ENCODE assay signal across 21 cellular contexts in the genomic region with DNA sequence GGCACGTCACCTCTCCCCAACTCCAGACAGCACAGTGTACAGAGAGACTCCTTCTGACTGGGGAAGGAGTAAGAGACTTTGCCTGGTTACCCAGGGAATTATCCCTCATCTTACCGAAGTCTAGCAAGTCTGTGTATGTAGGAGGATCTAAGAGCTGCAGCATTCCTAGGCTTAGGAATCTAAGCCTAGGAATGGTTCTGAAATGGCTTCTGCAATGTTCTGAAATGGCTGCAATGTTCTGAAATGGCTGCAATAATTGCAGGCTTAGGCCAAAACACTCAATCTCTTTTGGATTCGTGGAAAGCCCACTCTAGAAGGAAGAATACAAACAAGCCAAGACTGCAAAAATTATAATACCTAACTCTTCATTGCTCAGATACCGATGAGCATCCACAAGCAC.
DNase-seq lines count a peak whose midpoint lies in the region; FAIRE-seq and TF ChIP-seq lines count a peak whose summit lies in the region.
"Had no signal": no experiment of that assay in that cellular context is flagged by ENCODE, and none has a peak within 500 bp of the region (broad histone marks: within the 10 kb centered on the region; RNA-seq: fewer than 3 reads in every experiment).

No MANE protein-coding gene starts in this region.

- WGBS in H9 (ENCODE audit: extremely low coverage, insufficient read length, low lambda C conversion rate): no CpG with 5 or more reads among the region's 4 CpGs
- whole genome bisulfite sequencing in endodermal cell (ENCODE audit: insufficient coverage in 1 of 2, insufficient read length in 1 of 2), 2 experiments: 95 to 100% methylated on average over 3 to 4 of the region's 4 CpGs
- 95 to 98% (median 98%) methylated on average over 4 of the region's 4 CpGs for WGBS in small intestine, 3 donors

- FAIRE-seq in small intestine (lab: Jason Lieb, UNC): no peak
- FAIRE-seq: A549, D721Med, G401.6, GM12891, GM19239 had no signal

- H3K18ac ChIP-seq in H9 (ENCODE audit: insufficient read length, low read depth, low read length): no peak overlapping the region

- no peak overlapping the region for H2BK120ac ChIP-seq in H9 (ENCODE audit: low read depth, low read length, poor library complexity, severe bottlenecking)

- H2AK5ac ChIP-seq in H9 (ENCODE audit: insufficient read length, low read length): no peak overlapping the region

- H3K14ac ChIP-seq in H9 (ENCODE audit: insufficient read depth, low read length): no peak overlapping the region

- no peaks in the 10 kb centered on the region for H3K79me1 ChIP-seq in H9 (ENCODE audit: insufficient read depth, low read depth, low read length, poor library complexity, severe bottlenecking)

- H3K4me3 ChIP-seq in endodermal cell (ENCODE audit: low read length): no peak overlapping the region
- H3K4me3 ChIP-seq in small intestine (ENCODE audit: low read depth in 1 of 2, low read length in 2 of 2): no peak overlapping the region
- H3K4me3 ChIP-seq: A549; BLaER1 treated with 17β-estradiol and CSF1 and Interleukin-3, amounts not matched to agents 10 nM and 100 nM had no signal

- no peak overlapping the region for H3K4ac ChIP-seq in H9 (ENCODE audit: low read depth, low read length)

- H3K4me1 Mint-ChIP-seq in H9 (peaks cover 0 to 2% of the 10 kb centered on the region in 2 experiments; a peak in 1 of 4 replicates), endodermal cell (no peaks in the 10 kb centered on the region), progenitor cell of endocrine pancreas (ENCODE audit: low read depth) (no peaks in the 10 kb centered on the region)
- H3K4me1 Mint-ChIP-seq: B cell had no signal

- no peak overlapping the region for H3K4me2 ChIP-seq in H9 (ENCODE audit: insufficient read depth, insufficient read length, low read length)
- H3K4me2 ChIP-seq: A549; BLaER1 treated with 17β-estradiol and CSF1 and Interleukin-3, amounts not matched to agents 10 nM and 100 nM had no signal

- no peaks in the 10 kb centered on the region for H3K27me3 ChIP-seq in H9 (ENCODE audit: insufficient read depth, low read length)
- no peaks in the 10 kb centered on the region for H3K27me3 ChIP-seq in endodermal cell (ENCODE audit: control insufficient read depth, insufficient read depth, low read length, poor library complexity, severe bottlenecking)
- no peaks in the 10 kb centered on the region for H3K27me3 ChIP-seq in small intestine (ENCODE audit: control insufficient read depth in 2 of 2, insufficient read depth in 2 of 2, low read length in 2 of 2)
- H3K27me3 ChIP-seq: BLaER1 treated with 17β-estradiol and CSF1 and Interleukin-3, amounts not matched to agents 10 nM and 100 nM had no signal

- H3K27ac Mint-ChIP-seq in H9: peak overlapping the region in 2 of 3 experiments; percentile 51 to 78; a peak in 3 of 7 replicates
- peak overlapping the region; percentile 19 for H3K27ac Mint-ChIP-seq in endodermal cell
- peak overlapping the region; percentile 25 for H3K27ac Mint-ChIP-seq in progenitor cell of endocrine pancreas
- H3K27ac Mint-ChIP-seq: B cell; CD4-positive, alpha-beta T cell; CD8-positive, alpha-beta T cell had no signal

- H3K79me2 ChIP-seq in H9 (ENCODE audit: insufficient read depth, low read length): no peaks in the 10 kb centered on the region

- H3K36me3 ChIP-seq in endodermal cell (ENCODE audit: control insufficient read depth, insufficient read depth, low read length): no peaks in the 10 kb centered on the region
- H3K36me3 ChIP-seq in small intestine (ENCODE audit: control insufficient read depth in 2 of 2, insufficient read depth in 2 of 2, low read length in 2 of 2): peaks cover 0 to 10% of the 10 kb centered on the region in 2 donors

- H4K20me1 ChIP-seq in H9 (ENCODE audit: control insufficient read depth, insufficient read depth, insufficient read length): no peaks in the 10 kb centered on the region
- H4K20me1 ChIP-seq: BLaER1 treated with 17β-estradiol and CSF1 and Interleukin-3, amounts not matched to agents 10 nM and 100 nM had no signal

- H3K4me3 Mint-ChIP-seq in H9 (no peak overlapping the region), endodermal cell (no peak overlapping the region), progenitor cell of endocrine pancreas (ENCODE audit: low read depth) (no peak overlapping the region)
- H3K4me3 Mint-ChIP-seq: B cell; CD4-positive, alpha-beta T cell; CD8-positive, alpha-beta T cell had no signal

- H2BK5ac ChIP-seq in H9 (ENCODE audit: insufficient read length, low read length): no peak overlapping the region

- no peak overlapping the region for H3K23ac ChIP-seq in H9 (ENCODE audit: insufficient read length, low read depth, low read length)

- H3K36me3 Mint-ChIP-seq in H9 (ENCODE audit: insufficient read depth in 1 of 3, low read depth in 3 of 3) (peaks cover 0 to 5% (median 0%) of the 10 kb centered on the region in 3 experiments; a peak in 3 of 7 replicates), endodermal cell (ENCODE audit: low read depth) (peaks cover 2% of the 10 kb centered on the region), progenitor cell of endocrine pancreas (ENCODE audit: insufficient read depth) (peaks cover 12% of the 10 kb centered on the region)

- no peak overlapping the region for H4K8ac ChIP-seq in H9 (replicated peaks; ENCODE audit: insufficient read length, low read depth, low read length)

- no peak overlapping the region for H2AFZ ChIP-seq in H9 (ENCODE audit: low read length)

- no peak overlapping the region for H3T11ph ChIP-seq in H9 (ENCODE audit: low read length)

- H3K27me3 Mint-ChIP-seq in H9 (ENCODE audit: low read depth) (no peaks in the 10 kb centered on the region), endodermal cell (ENCODE audit: insufficient read depth) (no peaks in the 10 kb centered on the region), progenitor cell of endocrine pancreas (no peaks in the 10 kb centered on the region)
- H3K27me3 Mint-ChIP-seq: B cell; CD4-positive, alpha-beta T cell had no signal

- H3K27ac ChIP-seq in H9 (ENCODE audit: insufficient read length, low read depth, low read length) (no peak overlapping the region), endodermal cell (ENCODE audit: low read depth, low read length) (no peak overlapping the region), small intestine (ENCODE audit: low read depth in 1 of 2, low read length in 1 of 2) (no peak overlapping the region)
- H3K27ac ChIP-seq: 22Rv1; A549; BLaER1 treated with 17β-estradiol and CSF1 and Interleukin-3, amounts not matched to agents 10 nM and 100 nM; C4-2B had no signal

- H3K23me2 ChIP-seq in H9 (ENCODE audit: insufficient read length, low read depth, low read length, poor library complexity, severe bottlenecking): no peaks in the 10 kb centered on the region

- H2BK12ac ChIP-seq in H9 (ENCODE audit: insufficient read length, low read depth, low read length): no peak overlapping the region

- H4K91ac ChIP-seq in H9 (ENCODE audit: insufficient read length, low read depth, low read length): no peak overlapping the region

- no peak overlapping the region for H3K56ac ChIP-seq in H9 (ENCODE audit: insufficient read length, low read depth, low read length)

- H4K5ac ChIP-seq in H9 (ENCODE audit: insufficient read length, low read depth, low read length): no peak overlapping the region

- H3K9ac ChIP-seq in H9 (ENCODE audit: extremely low read depth, insufficient read length, low read length) (no peak overlapping the region), endodermal cell (ENCODE audit: extremely low read depth, low read length, poor library complexity, severe bottlenecking) (no peak overlapping the region)
- H3K9ac ChIP-seq: BLaER1 treated with 17β-estradiol and CSF1 and Interleukin-3, amounts not matched to agents 10 nM and 100 nM had no signal

- no peak overlapping the region for H2BK20ac ChIP-seq in H9 (ENCODE audit: low read depth, low read length, poor library complexity, severe bottlenecking)

- H3K9me3 ChIP-seq in H9 (ENCODE audit: control insufficient read depth, low read depth, low read length) (no peaks in the 10 kb centered on the region), endodermal cell (ENCODE audit: control insufficient read depth, low read length) (no peaks in the 10 kb centered on the region), small intestine (ENCODE audit: control insufficient read depth, low read depth) (no peaks in the 10 kb centered on the region)
- H3K9me3 ChIP-seq: A549, Caco-2 had no signal

- TF ChIP-seq CTCF in H9 (conservative IDR thresholded peaks at IDR 0.05) (no peak), endodermal cell (conservative IDR thresholded peaks at IDR 0.05) (no peak), progenitor cell of endocrine pancreas (IDR thresholded peaks at IDR 0.05; ENCODE audit: unreplicated experiment) (no peak)

- H3K9me3 Mint-ChIP-seq in H9 (peaks cover 0 to 3% of the 10 kb centered on the region in 2 experiments; a peak in 1 of 5 replicates), endodermal cell (no peaks in the 10 kb centered on the region), progenitor cell of endocrine pancreas (ENCODE audit: low read depth) (peaks cover 16% of the 10 kb centered on the region)
- H3K9me3 Mint-ChIP-seq: CD8-positive, alpha-beta T cell had no signal

- H2BK15ac ChIP-seq in H9 (ENCODE audit: low read depth, low read length): no peak overlapping the region

- no peaks in the 10 kb centered on the region for H3K4me1 ChIP-seq in H9 (ENCODE audit: insufficient read depth, low read length)
- H3K4me1 ChIP-seq in endodermal cell (ENCODE audit: control insufficient read depth, insufficient read depth, low read length): no peaks in the 10 kb centered on the region
- no peaks in the 10 kb centered on the region for H3K4me1 ChIP-seq in small intestine (ENCODE audit: control insufficient read depth in 2 of 2, insufficient read depth in 1 of 2, low read depth in 1 of 2, low read length in 1 of 2)
- H3K4me1 ChIP-seq: BLaER1 treated with 17β-estradiol and CSF1 and Interleukin-3, amounts not matched to agents 10 nM and 100 nM; Caco-2 had no signal

- no peak for DNase-seq in H9
- no peak for DNase-seq in endodermal cell
- no peak for DNase-seq in progenitor cell of endocrine pancreas (ENCODE audit: low spot score, unreplicated experiment)
- DNase-seq in NCI-H2081 (lab: John Stamatoyannopoulos, UW): no peak
- no peak for DNase-seq in small intestine
- DNase-seq: AML-193; Caco-2; Calu3; CD4-positive, alpha-beta T cell; CD8-positive, alpha-beta T cell; DMS79 treated with DMSO at 0.1 percent for 48 hours; GF-D8 had no signal
